ENCODE assay signal across 22 cellular contexts in the genomic region with DNA sequence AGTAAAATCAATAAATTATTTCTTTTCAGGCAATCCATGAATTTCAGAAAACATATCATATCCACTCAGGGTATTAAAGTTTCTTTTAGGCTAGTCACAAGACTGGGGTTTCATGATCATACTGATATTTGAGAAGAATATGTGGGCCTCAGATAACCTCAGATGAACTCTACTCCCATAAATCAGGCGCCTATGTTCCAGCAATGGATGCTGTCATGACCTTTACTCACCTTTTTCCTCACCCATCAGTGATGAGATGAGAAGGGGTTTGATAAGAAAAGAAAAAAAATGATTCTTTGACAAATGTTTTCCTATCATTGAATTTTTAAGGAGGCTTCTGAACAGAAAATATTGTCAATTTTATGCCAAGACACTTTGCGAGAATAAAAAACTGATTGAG.
DNase-seq lines count a peak whose midpoint lies in the region; ATAC-seq and TF ChIP-seq lines count a peak whose summit lies in the region.
"Had no signal": no experiment of that assay in that cellular context is flagged by ENCODE, and none has a peak within 500 bp of the region (broad histone marks: within the 10 kb centered on the region; RNA-seq: fewer than 3 reads in every experiment).

No MANE protein-coding gene starts in this region.

- intact Hi-C loops in Right ventricle myocardium superior (cut with DNase I) = no loop called here

- no peaks in the 10 kb centered on the region for H3K79me2 ChIP-seq in OCI-LY3 (ENCODE audit: low read length)

- peak overlapping the region; percentile 44 for H3K4me2 ChIP-seq in OCI-LY3 (ENCODE audit: low read length)
- H3K4me2 ChIP-seq: BLaER1 had no signal

- H3K27me3 ChIP-seq in OCI-LY3 (ENCODE audit: low read depth, low read length) (no peaks in the 10 kb centered on the region), neuron (ENCODE audit: insufficient read depth, low read length) (no peaks in the 10 kb centered on the region)
- H3K27me3 ChIP-seq: BE2C, BLaER1 had no signal

- H2AFZ ChIP-seq in OCI-LY3 (ENCODE audit: low read depth, low read length) (no peak overlapping the region), neuron (ENCODE audit: low read depth, low read length) (peak overlapping the region; percentile 68)

- no peak overlapping the region for H3K9ac ChIP-seq in OCI-LY3 (ENCODE audit: low read length)
- H3K9ac ChIP-seq: BLaER1 had no signal

- no peak overlapping the region for H3K27ac ChIP-seq in OCI-LY3 (ENCODE audit: low read length)
- H3K27ac ChIP-seq: BLaER1 had no signal

- ATAC-seq in Right ventricle myocardium superior (ENCODE audit: poor library complexity) = no peak
- ATAC-seq: GM12878 had no signal

- H3K36me3 ChIP-seq in OCI-LY3 (replicated peaks; ENCODE audit: low read depth, low read length) (no peaks in the 10 kb centered on the region), neuron (ENCODE audit: insufficient read depth, low read length) (no peaks in the 10 kb centered on the region)
- H3K36me3 ChIP-seq: BE2C, BLaER1 had no signal

- DNase-seq in KBM-7 (peak; percentile 1), Right ventricle myocardium superior (no peak), Kasumi-1 (lab: John Stamatoyannopoulos, UW) (no peak)
- DNase-seq: 8988T; ACHN; BE2C; C1 segment of cervical spinal cord; CD4-positive, alpha-beta memory T cell; CD4-positive, CD25-positive, alpha-beta regulatory T cell; CD8-positive, alpha-beta memory T cell; COR-L47; DMS 273 treated with DMSO at 0.1 percent for 48 hours; DMS153; DMS53; DMS79; DND-41; EL; GDM1 had no signal

- no peaks in the 10 kb centered on the region for H3K9me3 ChIP-seq in OCI-LY3 (ENCODE audit: insufficient read depth, low read length)
- no peaks in the 10 kb centered on the region for H3K9me3 ChIP-seq in neuron (ENCODE audit: low read length)
- H3K9me3 ChIP-seq: BE2C, BLaER1 had no signal

- in situ Hi-C loops in KBM-7 (cut with MboI; ENCODE audit: low pct_unique_long_range_greater_than_20kb, low sequenced_read_pairs) = no loop called here

- peaks cover 21% of the 10 kb centered on the region for H3K4me1 ChIP-seq in OCI-LY3 (ENCODE audit: low read length)
- peaks cover 7% of the 10 kb centered on the region for H3K4me1 ChIP-seq in neuron (ENCODE audit: insufficient read depth, low read length)
- H3K4me1 ChIP-seq: BE2C, BLaER1 had no signal

- no peaks in the 10 kb centered on the region for H4K20me1 ChIP-seq in OCI-LY3 (ENCODE audit: insufficient read depth, low read length)
- H4K20me1 ChIP-seq: BLaER1 had no signal

- no peak for TF ChIP-seq CTCF in OCI-LY3 (IDR thresholded peaks at IDR 0.05; ENCODE audit: low read depth, low read length)

- H3K4me3 ChIP-seq in OCI-LY3 (ENCODE audit: low read length) (no peak overlapping the region), neuron (ENCODE audit: low read length) (no peak overlapping the region)
- H3K4me3 ChIP-seq: BLaER1, GM12878 had no signal
